Comparison of ENCODE assay signal across 6 cellular contexts in the genomic region with DNA sequence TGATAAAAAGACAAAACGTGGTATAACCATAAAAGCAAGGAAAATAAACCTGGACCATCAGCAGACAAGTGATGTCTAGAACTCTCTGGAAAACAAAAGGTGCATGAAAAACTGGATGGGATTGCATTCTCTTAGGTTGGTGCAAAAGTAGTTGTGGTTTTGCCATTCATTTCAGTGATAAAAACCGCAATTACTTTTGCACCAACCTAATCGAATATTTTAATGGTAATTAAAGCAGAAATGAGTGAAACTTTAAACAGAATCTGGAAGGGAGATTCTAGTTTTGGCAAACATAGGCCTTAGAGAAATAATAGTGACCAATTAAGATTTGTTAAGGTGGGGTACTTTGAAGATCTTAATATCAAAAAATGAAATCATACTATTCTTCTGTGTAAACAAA.
"Had no signal": no experiment of that assay in that cellular context is flagged by ENCODE, and none has a peak within 500 bp of the region (broad histone marks: within the 10 kb centered on the region; RNA-seq: fewer than 3 reads in every experiment).

No MANE protein-coding gene starts in this region.

- DNase-seq: GF-D8 had no signal

- FAIRE-seq: G401.6, GM12891, GM12892, GM18507, GM19239 had no signal
